Comparison of ENCODE assay signal across 15 cellular contexts in genomic region chr2:2320486-2321249, GRCh38. TPM values are rescaled to one million over a fixed set of nuclear protein-coding genes. Genes with fewer than 3 reads are reported as not detected.
DNase-seq lines count a peak whose midpoint lies in the region; FAIRE-seq and TF ChIP-seq lines count a peak whose summit lies in the region.
"Had no signal": no experiment of that assay in that cellular context is flagged by ENCODE, and none has a peak within 500 bp of the region (broad histone marks: within the 10 kb centered on the region; RNA-seq: fewer than 3 reads in every experiment).

No MANE protein-coding gene starts in this region.

- in situ Hi-C loops in ACHN (cut with HindIII; ENCODE audit: low pct_ligation_motif_present, low pct_unique_long_range_greater_than_20kb, low sequenced_read_pairs), result no loop called here

- H3K9me3 ChIP-seq in BLaER1 treated with 17β-estradiol and CSF1 and Interleukin-3, amounts not matched to agents 10 nM and 100 nM (replicated peaks in 1 of 11), result no peaks in the 10 kb centered on the region
- H3K9me3 ChIP-seq: BLaER1 had no signal

- FAIRE-seq in D721Med (lab: Jason Lieb, UNC), result no peak

- no peaks in the 10 kb centered on the region for H3K36me3 ChIP-seq in BLaER1 treated with 17β-estradiol and CSF1 and Interleukin-3, amounts not matched to agents 10 nM and 100 nM
- H3K36me3 ChIP-seq: BLaER1 had no signal

- H3K4me1 ChIP-seq in BLaER1 treated with 17β-estradiol and CSF1 and Interleukin-3, amounts not matched to agents 10 nM and 100 nM, result peaks cover 0 to 11% (median 6%) of the 10 kb centered on the region in 10 experiments; a peak in 9 of 20 replicates
- H3K4me1 ChIP-seq: BLaER1 had no signal

- H3K9ac ChIP-seq in BLaER1 treated with 17β-estradiol and CSF1 and Interleukin-3, amounts not matched to agents 10 nM and 100 nM, result no peak overlapping the region
- H3K9ac ChIP-seq: BLaER1 had no signal

- H4K20me1 ChIP-seq in BLaER1 treated with 17β-estradiol and CSF1 and Interleukin-3, amounts not matched to agents 10 nM and 100 nM, result no peaks in the 10 kb centered on the region; a peak in 1 of 22 replicates
- H4K20me1 ChIP-seq: BLaER1 had no signal

- no peaks in the 10 kb centered on the region for H3K27me3 ChIP-seq in BLaER1 treated with 17β-estradiol and CSF1 and Interleukin-3, amounts not matched to agents 10 nM and 100 nM
- peaks cover 0 to 84% (median 17%) of the 10 kb centered on the region in 45 donors for H3K27me3 ChIP-seq in dorsolateral prefrontal cortex
- H3K27me3 ChIP-seq: BLaER1 had no signal

- H3K4me3 ChIP-seq in BLaER1 treated with 17β-estradiol and CSF1 and Interleukin-3, amounts not matched to agents 10 nM and 100 nM, result no peak overlapping the region
- H3K4me3 ChIP-seq in dorsolateral prefrontal cortex, result peak overlapping the region in 50 of 59 donors; percentile 9 to 65 (median 51)
- H3K4me3 ChIP-seq: BLaER1, SK-N-MC had no signal

- TF ChIP-seq CTCF in dorsolateral prefrontal cortex (IDR thresholded peaks at IDR 0.05 in 54 of 56, conservative IDR thresholded peaks at IDR 0.05 in 2 of 56; ENCODE audit: low read depth in 1 of 56, partially characterized antibody in 56 of 56) (no peak), D721Med (IDR thresholded peaks at IDR 0.05; ENCODE audit: insufficient read depth, missing control alignments) (no peak)

- H3K27ac ChIP-seq in BLaER1 treated with 17β-estradiol and CSF1 and Interleukin-3, amounts not matched to agents 10 nM and 100 nM, result no peak overlapping the region
- peak overlapping the region in 56 of 59 donors; percentile 20 to 94 (median 80) for H3K27ac ChIP-seq in dorsolateral prefrontal cortex
- H3K27ac ChIP-seq: BLaER1, SK-N-MC had no signal

- intact Hi-C loops in dorsolateral prefrontal cortex (cut with DNase I), result no loop called here

- H3K4me2 ChIP-seq in BLaER1 treated with 17β-estradiol and CSF1 and Interleukin-3, amounts not matched to agents 10 nM and 100 nM, result peak overlapping the region in 6 of 11 experiments; percentile 10 to 35 (median 26); a peak in 7 of 22 replicates
- H3K4me2 ChIP-seq: BLaER1 had no signal

- DNase-seq in DMS79 treated with DMSO at 0.1 percent for 48 hours (lab: John Stamatoyannopoulos, UW) (peak; percentile 88), NCI-H69 (lab: John Stamatoyannopoulos, UW) (peak; percentile 77), dorsolateral prefrontal cortex (no peak), D721Med (ENCODE audit: insufficient read length, low spot score) (no peak), 8988T (no peak), ACHN (no peak)
- DNase-seq: HCEC 1CT, Karpas-422, MM.1S, NCI-H2029 treated with DMSO at 0.1 percent for 48 hours, NCI-H526 treated with DMSO at 0.1 percent for 48 hours had no signal

RNA-seq across cellular contexts. Expression of gene MYT1L, which starts 10.4 kb away (rescaled TPM):
- 100 to 1,000 TPM; 106 to 440 (median 286) TPM for total RNA-seq in dorsolateral prefrontal cortex
- total RNA-seq: T-helper 1 cell treated with Interleukin-12 subunit alpha and Interleukin-12 subunit beta and Interleukin-4 antibody, amounts not matched to agents 30 ng/mL and 1 ng/mL, for 36 hours had no signal

Comparison
In these comparisons a context has a peak if more than half of its experiments do, and no peak if none do; other contexts are left out.
1. H3K27ac ChIP-seq: peak in dorsolateral prefrontal cortex (56 of 59); none in BLaER1 treated with 17β-estradiol and CSF1 and Interleukin-3, amounts not matched to agents 10 nM and 100 nM (0 of 11).
2. H3K4me3 ChIP-seq: peak in dorsolateral prefrontal cortex (50 of 59); none in BLaER1 treated with 17β-estradiol and CSF1 and Interleukin-3, amounts not matched to agents 10 nM and 100 nM (0 of 10).
3. DNase-seq: peak in DMS79 treated with DMSO at 0.1 percent for 48 hours (single experiment) and NCI-H69 (single experiment); none in dorsolateral prefrontal cortex (0 of 10), D721Med (single experiment), 8988T (single experiment) and ACHN (single experiment).